Comparison of ENCODE assay signal across 12 cellular contexts in the genomic region with DNA sequence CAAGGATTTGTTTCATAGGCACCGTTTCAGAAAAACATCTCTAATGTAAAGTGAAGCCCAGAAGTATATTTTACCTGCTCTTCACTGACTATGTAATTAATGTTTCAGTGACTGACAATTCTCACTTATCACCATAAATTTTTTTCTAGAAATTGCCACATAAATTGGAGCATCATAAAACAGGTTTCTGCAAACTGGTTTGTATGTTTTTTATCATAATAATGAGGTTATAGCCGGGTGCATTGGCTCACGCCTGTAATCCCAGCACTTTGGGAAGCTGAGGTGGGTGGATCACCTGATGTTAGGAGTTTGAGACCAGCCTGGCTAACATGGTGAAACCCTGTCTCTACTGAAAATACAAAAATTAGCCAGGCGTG. TPM values are rescaled to one million over a fixed set of nuclear protein-coding genes. Genes with fewer than 3 reads are reported as not detected.
A peak's percentile ranks its signal among the peaks of the same experiment; 100 is the strongest.
DNase-seq lines count a peak whose midpoint lies in the region; ATAC-seq and TF ChIP-seq lines count a peak whose summit lies in the region.
"Had no signal": no experiment of that assay in that cellular context is flagged by ENCODE, and none has a peak within 500 bp of the region (broad histone marks: within the 10 kb centered on the region; RNA-seq: fewer than 3 reads in every experiment).

No MANE protein-coding gene starts in this region.

- H3K4me3 Mint-ChIP-seq in activated naive CD4-positive, alpha-beta T cell treated with anti-CD3 and anti-CD28 coated beads, Interleukin-2, amount 10 ng/mL, durations not matched to agents 7 days and 5 days, result no peak overlapping the region

- H3K9me2 ChIP-seq in SU-DHL-6 (replicated peaks; ENCODE audit: insufficient read depth, low read length) (no peaks in the 10 kb centered on the region), MM.1S (replicated peaks; ENCODE audit: insufficient read depth, low read length) (no peaks in the 10 kb centered on the region)

- TF ChIP-seq POLR2A in esophagus squamous epithelium (IDR thresholded peaks at IDR 0.05), result no peak
- TF ChIP-seq POLR2A in suprapubic skin (IDR thresholded peaks at IDR 0.05), result no peak

- H3K9ac ChIP-seq in SU-DHL-6 (ENCODE audit: low read length) (peak overlapping the region; percentile 71), MM.1S (ENCODE audit: low read length) (no peak overlapping the region)

- H3K4me3 ChIP-seq in SU-DHL-6 (ENCODE audit: insufficient read depth, low read length, poor library complexity, severe bottlenecking) (no peak overlapping the region), esophagus squamous epithelium (no peak overlapping the region), suprapubic skin (no peak overlapping the region), MM.1S (ENCODE audit: low read length) (no peak overlapping the region)
- H3K4me3 ChIP-seq: right lobe of liver had no signal

- H3K4me1 Mint-ChIP-seq in activated naive CD4-positive, alpha-beta T cell treated with anti-CD3 and anti-CD28 coated beads, Interleukin-2, amount 10 ng/mL, durations not matched to agents 7 days and 5 days, result peaks cover 64% of the 10 kb centered on the region

- H3K4me1 ChIP-seq in esophagus squamous epithelium (peaks cover 59 to 100% (median 65%) of the 10 kb centered on the region in 3 donors), suprapubic skin (peaks cover 66% of the 10 kb centered on the region), MM.1S (ENCODE audit: low read length) (peaks cover 18% of the 10 kb centered on the region)

- H3K36me3 ChIP-seq in SU-DHL-6 (ENCODE audit: low read length), result no peaks in the 10 kb centered on the region
- no peaks in the 10 kb centered on the region for H3K36me3 ChIP-seq in esophagus squamous epithelium
- no peaks in the 10 kb centered on the region for H3K36me3 ChIP-seq in suprapubic skin
- no peaks in the 10 kb centered on the region for H3K36me3 ChIP-seq in MM.1S (replicated peaks; ENCODE audit: insufficient read depth, low read length)
- H3K36me3 ChIP-seq: right lobe of liver had no signal

- 24 to 46% methylated on average over 3 to 4 of the region's 4 CpGs for WGBS in esophagus squamous epithelium, 2 donors
- WGBS in suprapubic skin, result 54% methylated on average over 4 of the region's 4 CpGs

- H2AFZ ChIP-seq in SU-DHL-6 (ENCODE audit: low read depth, low read length, severe bottlenecking) (no peak overlapping the region), MM.1S (ENCODE audit: low read length) (no peak overlapping the region)

- no peaks in the 10 kb centered on the region for H3K27me3 Mint-ChIP-seq in activated naive CD4-positive, alpha-beta T cell treated with anti-CD3 and anti-CD28 coated beads, Interleukin-2, amount 10 ng/mL, durations not matched to agents 7 days and 5 days

- no peak for DNase-seq in activated naive CD4-positive, alpha-beta T cell treated with anti-CD3 and anti-CD28 coated beads, Interleukin-2, amount 10 ng/mL, durations not matched to agents 7 days and 5 days
- DNase-seq in activated naive CD4-positive, alpha-beta T cell (lab: John Stamatoyannopoulos, UW), result no peak
- DNase-seq in esophagus squamous epithelium (lab: John Stamatoyannopoulos, UW) (no peak), suprapubic skin (ENCODE audit: low spot score in 2 of 2) (no peak), MM.1S (no peak), activated gamma-delta T cell (lab: John Stamatoyannopoulos, UW) (no peak)
- DNase-seq: activated CD4-positive, CD25-positive, alpha-beta regulatory T cell treated with anti-CD3 and anti-CD28 coated beads, Interleukin-2, amount 50 U/mL, for 72 hours; effector CD8-positive, alpha-beta T cell; NCI-H1048 had no signal

- H3K27ac ChIP-seq in SU-DHL-6 (ENCODE audit: low read depth, low read length) (peak overlapping the region; percentile 97), esophagus squamous epithelium (peak overlapping the region; percentile 82 to 93 (median 90)), suprapubic skin (peak overlapping the region; percentile 81), MM.1S (ENCODE audit: low read length) (no peak overlapping the region)

- no peaks in the 10 kb centered on the region for H3K27me3 ChIP-seq in SU-DHL-6 (ENCODE audit: low read length)
- no peaks in the 10 kb centered on the region for H3K27me3 ChIP-seq in esophagus squamous epithelium
- H3K27me3 ChIP-seq in suprapubic skin, result no peaks in the 10 kb centered on the region
- H3K27me3 ChIP-seq in MM.1S (replicated peaks; ENCODE audit: insufficient read depth, low read length), result no peaks in the 10 kb centered on the region
- H3K27me3 ChIP-seq: right lobe of liver had no signal

- H4K20me1 ChIP-seq in SU-DHL-6 (ENCODE audit: low read depth, low read length) (no peaks in the 10 kb centered on the region), MM.1S (ENCODE audit: insufficient read depth, low read length) (no peaks in the 10 kb centered on the region)

- H3K4me2 ChIP-seq in SU-DHL-6 (ENCODE audit: low read depth, low read length, poor library complexity, severe bottlenecking) (peak overlapping the region; percentile 65), MM.1S (ENCODE audit: low read depth, low read length) (no peak overlapping the region)

- peaks cover 96% of the 10 kb centered on the region for H3F3A ChIP-seq in SU-DHL-6 (ENCODE audit: insufficient read depth)
- H3F3A ChIP-seq in MM.1S (ENCODE audit: insufficient read depth, low read length), result peaks cover 13% of the 10 kb centered on the region

- intact Hi-C loops in esophagus squamous epithelium (cut with DNase I), result no loop called here

- ATAC-seq in GM19467 (IDR thresholded peaks at IDR 0.05; ENCODE audit: unreplicated experiment), result no peak

- H3K27ac Mint-ChIP-seq in activated naive CD4-positive, alpha-beta T cell treated with anti-CD3 and anti-CD28 coated beads, Interleukin-2, amount 10 ng/mL, durations not matched to agents 7 days and 5 days, result peak overlapping the region; percentile 99

- peaks cover 1% of the 10 kb centered on the region for H3K36me3 Mint-ChIP-seq in activated naive CD4-positive, alpha-beta T cell treated with anti-CD3 and anti-CD28 coated beads, Interleukin-2, amount 10 ng/mL, durations not matched to agents 7 days and 5 days

- no peaks in the 10 kb centered on the region for H3K9me3 Mint-ChIP-seq in activated naive CD4-positive, alpha-beta T cell treated with anti-CD3 and anti-CD28 coated beads, Interleukin-2, amount 10 ng/mL, durations not matched to agents 7 days and 5 days

- H3K9me3 ChIP-seq in SU-DHL-6 (ENCODE audit: insufficient read depth, low read length) (no peaks in the 10 kb centered on the region), esophagus squamous epithelium (no peaks in the 10 kb centered on the region), suprapubic skin (no peaks in the 10 kb centered on the region), MM.1S (replicated peaks; ENCODE audit: insufficient read depth, low read length) (no peaks in the 10 kb centered on the region)
- H3K9me3 ChIP-seq: right lobe of liver had no signal

- CTCF ChIA-PET in activated naive CD4-positive, alpha-beta T cell treated with anti-CD3 and anti-CD28 coated beads, Interleukin-2, amount 10 ng/mL, durations not matched to agents 7 days and 5 days (lab: Charles Lee), result interaction anchor here (0.8 to 2.0 kb wide), 3 partner anchors 15 to 104 kb away, joined by 3 to 9 read pairs (median 4); no protein-coding TSS in a partner anchor

- H3K79me2 ChIP-seq in SU-DHL-6 (ENCODE audit: insufficient read depth, low read length) (peaks cover 8% of the 10 kb centered on the region; the same call in 1 of the 2 replicates), MM.1S (ENCODE audit: low read length) (no peaks in the 10 kb centered on the region)

- TF ChIP-seq CTCF in SU-DHL-6 (IDR thresholded peaks at IDR 0.05; ENCODE audit: insufficient read depth, low read length, poor library complexity, severe bottlenecking) (no peak), esophagus squamous epithelium (IDR thresholded peaks at IDR 0.05) (no peak), suprapubic skin (IDR thresholded peaks at IDR 0.05) (no peak), MM.1S (IDR thresholded peaks at IDR 0.05; ENCODE audit: low read length) (no peak)

- no peak for TF ChIP-seq EP300 in suprapubic skin (IDR thresholded peaks at IDR 0.05)

RNA-seq across cellular contexts. Expression of a gene that starts 39.4 kb away (rescaled TPM):
- total RNA-seq in esophagus squamous epithelium (100 to 1,000 TPM; 105 to 170 (median 148) TPM), suprapubic skin (100 to 1,000 TPM in 2 of 4 donors, 10 to 100 TPM in 2; 71.3 to 115 (median 99.3) TPM)
